In the genomic region with DNA sequence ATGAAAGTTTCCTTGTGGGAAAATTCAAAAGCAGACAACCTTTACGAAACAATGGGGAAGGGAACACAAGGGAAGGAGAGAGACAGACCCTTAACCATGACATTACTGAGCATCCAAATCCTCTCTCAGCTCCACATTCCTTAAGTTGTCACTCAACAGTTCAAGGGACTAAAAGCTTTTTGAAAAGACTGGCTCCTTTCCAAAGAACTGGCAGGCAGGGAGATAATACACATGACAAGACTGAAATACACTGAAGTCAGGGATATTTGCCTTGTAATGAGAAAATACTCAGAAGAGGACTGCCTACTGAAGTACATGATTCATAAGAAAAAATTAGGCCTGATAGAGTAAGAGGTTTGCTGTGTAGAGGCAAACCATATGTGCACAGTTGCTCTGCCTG, we compare ENCODE assay signal across 30 cellular contexts.
"Had no signal": no experiment of that assay in that cellular context is flagged by ENCODE, and none has a peak within 500 bp of the region (broad histone marks: within the 10 kb centered on the region; RNA-seq: fewer than 3 reads in every experiment).

No MANE protein-coding gene starts in this region.

- H3K4me3 Mint-ChIP-seq: activated CD4-positive, alpha-beta memory T cell treated with anti-CD3 and anti-CD28 coated beads for 36 hours; activated CD4-positive, alpha-beta T cell treated with anti-CD3 and anti-CD28 coated beads, Interleukin-2, amount 10 ng/mL, durations not matched to agents 7 days and 5 days; activated naive CD4-positive, alpha-beta T cell treated with anti-CD3 and anti-CD28 coated beads for 36 hours; activated naive CD8-positive, alpha-beta T cell; activated T-helper 17 cell treated with anti-CD3 and anti-CD28 coated beads, Interleukin-2, amount 50 U/mL, for 72 hours; T-cell had no signal

- H3K27ac Mint-ChIP-seq: activated CD4-positive, alpha-beta memory T cell treated with anti-CD3 and anti-CD28 coated beads for 36 hours; activated CD4-positive, alpha-beta T cell treated with anti-CD3 and anti-CD28 coated beads, Interleukin-2, amount 10 ng/mL, durations not matched to agents 7 days and 5 days; activated naive CD4-positive, alpha-beta T cell treated with anti-CD3 and anti-CD28 coated beads for 36 hours; activated naive CD8-positive, alpha-beta T cell; activated T-helper 17 cell treated with anti-CD3 and anti-CD28 coated beads, Interleukin-2, amount 50 U/mL, for 72 hours; T-cell had no signal

- H3K27me3 Mint-ChIP-seq: activated CD4-positive, alpha-beta memory T cell treated with anti-CD3 and anti-CD28 coated beads for 36 hours; activated CD4-positive, alpha-beta T cell treated with anti-CD3 and anti-CD28 coated beads, Interleukin-2, amount 10 ng/mL, durations not matched to agents 7 days and 5 days; activated T-helper 17 cell treated with anti-CD3 and anti-CD28 coated beads, Interleukin-2, amount 50 U/mL, for 72 hours had no signal

- H3K9ac ChIP-seq: KMS-11 had no signal

- H3K4me2 ChIP-seq: KMS-11 had no signal

- H3K36me3 ChIP-seq: brain microvascular endothelial cell had no signal

- H3K27me3 ChIP-seq: brain microvascular endothelial cell had no signal

- H3K36me3 Mint-ChIP-seq: activated naive CD8-positive, alpha-beta T cell had no signal

- H3K4me1 Mint-ChIP-seq: activated CD4-positive, alpha-beta T cell treated with anti-CD3 and anti-CD28 coated beads, Interleukin-2, amount 10 ng/mL, durations not matched to agents 7 days and 5 days; activated T-helper 17 cell treated with anti-CD3 and anti-CD28 coated beads, Interleukin-2, amount 50 U/mL, for 72 hours; T-cell had no signal

- H3K4me3 ChIP-seq: SK-N-MC had no signal

- H3K9me3 Mint-ChIP-seq: activated CD4-positive, alpha-beta memory T cell treated with anti-CD3 and anti-CD28 coated beads for 36 hours; activated naive CD4-positive, alpha-beta T cell treated with anti-CD3 and anti-CD28 coated beads for 36 hours; activated T-helper 17 cell treated with anti-CD3 and anti-CD28 coated beads, Interleukin-2, amount 50 U/mL, for 72 hours; T-cell had no signal

- DNase-seq: activated CD4-positive, alpha-beta memory T cell treated with anti-CD3 and anti-CD28 coated beads for 36 hours; activated CD4-positive, alpha-beta T cell treated with anti-CD3 and anti-CD28 coated beads, Interleukin-2, amount 10 ng/mL, durations not matched to agents 7 days and 5 days; activated CD4-positive, CD25-positive, alpha-beta regulatory T cell; activated CD8-positive, alpha-beta memory T cell treated with anti-CD3 and anti-CD28 coated beads for 24 hours; activated gamma-delta T cell; activated naive CD4-positive, alpha-beta T cell treated with anti-CD3 and anti-CD28 coated beads for 36 hours; activated T-cell treated with anti-CD3 and anti-CD28 coated beads for 4 hours; activated T-cell treated with anti-CD3 and anti-CD28 coated beads, Interleukin-2, amount 50 U/mL, for 48 hours; amygdala; brain microvascular endothelial cell; cerebellar nuclear complex; NCI-H1092; NCI-H1436 treated with DMSO at 0.1 percent for 48 hours; NCI-H187 treated with DMSO at 0.1 percent for 48 hours; NCI-H2107; NCI-H2227 treated with DMSO at 0.1 percent for 48 hours; NCI-H526; NCI-H774; NK-92 treated with Interleukin-12 subunit alpha and Interleukin-12 subunit beta, amount 100 ng/mL, for 24 hours; OCI-M1; RPMI8226; T-cell; T-helper 2 cell; T1000 had no signal

- FAIRE-seq: colon, TTC549 had no signal

- H3K27ac ChIP-seq: brain microvascular endothelial cell, KMS-11, SK-N-MC had no signal
